Comparison of ENCODE assay signal across 8 cellular contexts in genomic region chr6:32940656-32941411, GRCh38. TPM values are rescaled to one million over a fixed set of nuclear protein-coding genes. Genes with fewer than 3 reads are reported as not detected.
A peak's percentile ranks its signal among the peaks of the same experiment; 100 is the strongest.
DNase-seq lines count a peak whose midpoint lies in the region; ATAC-seq and TF ChIP-seq lines count a peak whose summit lies in the region.

TSS of gene HLA-DMB (minus strand) at chr6:32941028. CDS start at chr6:32940807, 221 bp downstream.

- peak within 1 kb of the TSS; percentile 98 to 99 (median 99) for H3K27ac Mint-ChIP-seq in CD14-positive monocyte

- H3K36me3 Mint-ChIP-seq in CD14-positive monocyte, result peaks cover 31 to 34% of the 10 kb centered on the region in 2 donors

- H3K4me3 ChIP-seq in esophagus (ENCODE audit: low read depth in 1 of 2, low read length in 2 of 2) (peak within 1 kb of the TSS; percentile 27), tibial nerve (peak within 1 kb of the TSS; percentile 24 to 55 (median 37))

- ATAC-seq in GM18858 (IDR thresholded peaks at IDR 0.05; ENCODE audit: unreplicated experiment), result peak; percentile 25
- ATAC-seq in HG02973 (IDR thresholded peaks at IDR 0.05; ENCODE audit: unreplicated experiment), result peak; percentile 38

- no peaks in the 10 kb centered on the region for H3K4me1 ChIP-seq in esophagus (ENCODE audit: control insufficient read depth in 2 of 2, insufficient read depth in 2 of 2, low read length in 1 of 2)
- H3K4me1 ChIP-seq in tibial nerve, result peaks cover 0 to 21% (median 10%) of the 10 kb centered on the region in 4 donors

- TF ChIP-seq EP300 in tibial nerve (IDR thresholded peaks at IDR 0.05), result peak in 1 of 2 donors; percentile 58

- TF ChIP-seq POLR2A in tibial nerve (IDR thresholded peaks at IDR 0.05), result peak in 1 of 2 donors; percentile 55

- H3K36me3 ChIP-seq in esophagus (ENCODE audit: control insufficient read depth in 2 of 2, insufficient read depth in 2 of 2, low read length in 1 of 2), result no peaks in the 10 kb centered on the region
- no peaks in the 10 kb centered on the region for H3K36me3 ChIP-seq in tibial nerve

- intact Hi-C loops in CD14-positive monocyte (cut with micrococcal nuclease), result no loop called here

- DNase-seq in CD14-positive monocyte (ENCODE audit: low spot score) (peak; percentile 71), NCI-H526 (lab: John Stamatoyannopoulos, UW) (peak; percentile 79 to 88), middle frontal gyrus (ENCODE audit: extremely low spot score, low spot score) (peak; percentile 71), tibial nerve (ENCODE audit: low spot score in 2 of 2) (peak in 1 of 2 donors; percentile 80)
- peak; percentile 35 for DNase-seq in activated CD8-positive, alpha-beta memory T cell treated with anti-CD3 and anti-CD28 coated beads, Interleukin-2, amount 50 U/mL, for 1 hour (ENCODE audit: extremely low read depth)

- peaks cover 0 to 4% (median 2%) of the 10 kb centered on the region in 3 donors for H3K27me3 Mint-ChIP-seq in CD14-positive monocyte (ENCODE audit: low read depth in 3 of 3)

- peak within 1 kb of the TSS; percentile 69 to 88 for H3K27ac ChIP-seq in esophagus (ENCODE audit: low read depth in 2 of 2, low read length in 1 of 2)
- H3K27ac ChIP-seq in tibial nerve, result peak within 1 kb of the TSS in 3 of 4 donors; percentile 71 to 82 (median 78)

- 11 to 12% methylated on average over 10 of the region's 10 CpGs for WGBS in esophagus, 2 donors
- 23 to 28% methylated on average over 10 of the region's 10 CpGs for WGBS in tibial nerve, 2 donors

- H3K4me1 Mint-ChIP-seq in CD14-positive monocyte, result peaks cover 86% of the 10 kb centered on the region

- H3K9me3 ChIP-seq in esophagus (ENCODE audit: control insufficient read depth in 2 of 2, insufficient read depth in 1 of 2, low read depth in 1 of 2, low read length in 1 of 2) (no peaks in the 10 kb centered on the region), tibial nerve (no peaks in the 10 kb centered on the region)

- peak within 1 kb of the TSS; percentile 94 to 95 for H3K4me3 Mint-ChIP-seq in CD14-positive monocyte

- H3K27me3 ChIP-seq in esophagus (ENCODE audit: control insufficient read depth in 1 of 2, insufficient read depth in 2 of 2, low read length in 2 of 2) (no peaks in the 10 kb centered on the region), tibial nerve (no peaks in the 10 kb centered on the region)

- peaks cover 0 to 1% (median 0%) of the 10 kb centered on the region in 7 donors for H3K9me3 Mint-ChIP-seq in CD14-positive monocyte

- TF ChIP-seq CTCF in CD14-positive monocyte (IDR thresholded peaks at IDR 0.05) (no peak), tibial nerve (IDR thresholded peaks at IDR 0.05) (no peak)

RNA-seq across cellular contexts. Expression of gene HLA-DMB, which starts in this region (rescaled TPM):
- 100 to 1,000 TPM; 726 to 924 TPM for polyA plus RNA-seq in CD14-positive monocyte
- 1 to 10 TPM; 2.5 to 7.3 TPM for polyA plus RNA-seq in esophagus
- total RNA-seq in tibial nerve, result 10 to 100 TPM; 15.7 to 85.0 (median 25.5) TPM

Comparison
In these comparisons a context has a peak if more than half of its experiments do, and no peak if none do; other contexts are left out.
1. RNA of gene HLA-DMB (polyA plus RNA-seq): 726 to 924 TPM in CD14-positive monocyte; 2.5 to 7.3 TPM in esophagus; every median in the first group is over 10 times any median in the second.